39 cellular contexts compared by ENCODE assay signal in the genomic region with DNA sequence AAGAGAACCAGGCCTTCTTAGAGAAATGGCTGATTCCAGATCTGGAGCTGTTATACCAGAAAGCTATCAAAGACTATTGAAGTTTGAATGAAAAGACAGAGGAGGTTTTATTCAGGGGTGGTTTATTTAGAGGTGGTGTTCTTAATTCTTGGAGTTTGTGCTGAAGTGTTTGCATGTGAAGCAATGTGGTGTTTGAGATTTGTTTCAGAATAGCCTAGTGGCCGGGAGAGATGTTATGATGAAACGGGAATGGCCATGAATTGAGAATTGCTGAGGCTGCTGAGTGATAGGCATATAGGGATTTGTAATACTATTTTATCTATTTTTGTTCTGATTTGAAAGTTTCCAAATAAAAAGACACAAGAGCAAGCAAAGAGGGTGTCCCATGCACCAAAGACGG. TPM values are rescaled to one million over a fixed set of nuclear protein-coding genes. Genes with fewer than 3 reads are reported as not detected.
"Had no signal": no experiment of that assay in that cellular context is flagged by ENCODE, and none has a peak within 500 bp of the region (broad histone marks: within the 10 kb centered on the region; RNA-seq: fewer than 3 reads in every experiment).

No MANE protein-coding gene starts in this region.

- H3K36me3 ChIP-seq: MG63 had no signal

- H3K9me3 ChIP-seq: MG63 had no signal

- DNase-seq: Karpas-422, Kasumi-1, KBM-7, KG1, MG63, MM.1S, MV-4-11, NCI-H1048, NCI-H1092, NCI-H1092 treated with DMSO at 0.1 percent for 48 hours, NCI-H1105, NCI-H1105 treated with DMSO at 0.1 percent for 48 hours, NCI-H1417, NCI-H1417 treated with DMSO at 0.1 percent for 48 hours, NCI-H1436, NCI-H1436 treated with DMSO at 0.1 percent for 48 hours, NCI-H1694, NCI-H1694 treated with DMSO at 0.1 percent for 48 hours, NCI-H187, NCI-H187 treated with DMSO at 0.1 percent for 48 hours, NCI-H1930, NCI-H2029, NCI-H2029 treated with DMSO at 0.1 percent for 48 hours, NCI-H2081, NCI-H2081 treated with DMSO at 0.1 percent for 48 hours, NCI-H2107, NCI-H2171, NCI-H2171 treated with DMSO at 0.1 percent for 48 hours, NCI-H2227 treated with DMSO at 0.1 percent for 48 hours, NCI-H226, NCI-H345, NCI-H446, NCI-H446 treated with DMSO at 0.1 percent for 48 hours, NCI-H510A had no signal

- H3K27ac ChIP-seq: KMS-11 had no signal

- H3K4me3 ChIP-seq: MG63 had no signal

RNA-seq across cellular contexts. Expression of a gene that starts 10.5 kb away (rescaled TPM):
- total RNA-seq: LHCN-M2, M059J, MCF 10A had no signal

RNA-seq across cellular contexts. Expression of a gene that starts 10.7 kb away (rescaled TPM):
- total RNA-seq: LHCN-M2, M059J, MCF 10A, NCI-H460 had no signal

RNA-seq across cellular contexts. Expression of a gene that starts 54.8 kb away (rescaled TPM):
- total RNA-seq: M059J, NCI-H460 had no signal
